ENCODE assay signal across 14 cellular contexts in the genomic region with DNA sequence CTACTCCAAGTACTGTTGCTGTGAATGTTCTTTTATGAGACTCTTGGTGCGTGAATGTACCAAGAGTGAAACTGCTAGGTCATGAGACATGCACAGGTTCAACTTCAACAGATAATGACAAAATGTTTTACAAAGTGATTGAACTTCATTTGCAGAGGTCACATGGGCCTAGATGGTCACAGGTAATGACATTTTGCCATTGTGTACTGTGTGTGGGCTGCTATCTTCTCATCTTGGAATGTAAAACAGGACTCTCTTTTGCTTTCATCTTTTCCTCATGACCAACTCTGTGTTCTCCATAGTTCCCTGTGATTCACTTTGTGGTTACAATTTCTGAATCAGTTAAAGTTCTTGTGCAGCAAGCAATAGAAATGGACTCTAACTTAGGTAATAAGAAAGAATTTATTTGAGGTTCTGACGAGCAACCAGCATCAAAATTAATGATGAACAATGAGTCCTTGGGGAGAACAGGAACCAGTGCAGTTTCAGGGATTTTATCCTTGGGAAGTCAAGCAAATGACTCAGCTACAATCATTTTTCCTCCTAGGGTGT. TPM values are rescaled to one million over a fixed set of nuclear protein-coding genes. Genes with fewer than 3 reads are reported as not detected.
A peak's percentile ranks its signal among the peaks of the same experiment; 100 is the strongest.
DNase-seq lines count a peak whose midpoint lies in the region; ATAC-seq, FAIRE-seq and TF ChIP-seq lines count a peak whose summit lies in the region.
"Had no signal": no experiment of that assay in that cellular context is flagged by ENCODE, and none has a peak within 500 bp of the region (broad histone marks: within the 10 kb centered on the region; RNA-seq: fewer than 3 reads in every experiment).

No MANE protein-coding gene starts in this region.

- WGBS in GM12878 (ENCODE audit: insufficient coverage, insufficient replicate concordance, low lambda C conversion rate, missing lambda C conversion rate): 37% methylated on average over 2 of the region's 2 CpGs
- 55% methylated on average over 2 of the region's 2 CpGs for WGBS in smooth muscle cell (ENCODE audit: low lambda C conversion rate)

- BruUV-seq in GM12878 (replicated peaks; lab: Mats Ljungman, UMichigan): no TSS peak

- H3K4me1 ChIP-seq in GM12878 (ENCODE audit: control insufficient read depth, insufficient read depth, low read length) (peaks cover 7% of the 10 kb centered on the region), smooth muscle cell (ENCODE audit: low read depth) (peaks cover 8% of the 10 kb centered on the region)

- POLR2A ChIA-PET in GM12878 (lab: Charles Lee): no interaction called here

- SMC1A ChIA-PET in GM12878 (lab: Charles Lee; ENCODE audit: uncharacterized antibody, unreplicated experiment): no interaction called here

- TF ChIP-seq RAD21 in GM12878 (IDR thresholded peaks at IDR 0.05; ENCODE audit: insufficient read depth, low read depth, low read length): no peak

- RAD21 ChIA-PET in GM12878 (lab: Charles Lee; ENCODE audit: unreplicated experiment): no interaction called here

- H3K4me2 ChIP-seq in GM12878 (ENCODE audit: control insufficient read depth, insufficient read depth) (peak overlapping the region; percentile 11; the same call in 1 of the 2 replicates), smooth muscle cell (no peak overlapping the region)

- H2AFZ ChIP-seq in GM12878 (ENCODE audit: control insufficient read depth, low read depth, low read length) (peak overlapping the region; percentile 35), smooth muscle cell (ENCODE audit: low read depth) (no peak overlapping the region)

- H3K36me3 ChIP-seq in GM12878 (ENCODE audit: control insufficient read depth in 2 of 2, insufficient read depth in 2 of 2, low read length in 1 of 2) (no peaks in the 10 kb centered on the region), smooth muscle cell (ENCODE audit: low read depth) (no peaks in the 10 kb centered on the region)
- H3K36me3 ChIP-seq: SJCRH30 had no signal

- H3K27me3 ChIP-seq in GM12878 (replicated peaks in 1 of 2; ENCODE audit: control insufficient read depth in 2 of 2, insufficient read depth in 2 of 2, low read length in 1 of 2) (no peaks in the 10 kb centered on the region), smooth muscle cell (ENCODE audit: low read depth) (no peaks in the 10 kb centered on the region)
- H3K27me3 ChIP-seq: SJCRH30 had no signal

- H4K20me1 ChIP-seq in GM12878 (ENCODE audit: control insufficient read depth, insufficient read depth) (no peaks in the 10 kb centered on the region), smooth muscle cell (ENCODE audit: low read depth) (no peaks in the 10 kb centered on the region)

- peak; percentile 78 for FAIRE-seq in GM12878 (lab: Jason Lieb, UNC)

- intact Hi-C loops in GM12878 (cut with micrococcal nuclease; ENCODE audit: unreplicated experiment): loop anchor here (5.0 kb wide), 1 partner anchor 90 kb away; a partner anchor contains a TSS

- no peaks in the 10 kb centered on the region for H3K79me2 ChIP-seq in GM12878 (ENCODE audit: control insufficient read depth, insufficient read depth, low read length)
- H3K79me2 ChIP-seq in smooth muscle cell (ENCODE audit: low read depth): no peaks in the 10 kb centered on the region

- H3K9me3 ChIP-seq in GM12878 (replicated peaks; ENCODE audit: control insufficient read depth, insufficient read depth, low read length) (no peaks in the 10 kb centered on the region), smooth muscle cell (replicated peaks; ENCODE audit: low read depth) (no peaks in the 10 kb centered on the region)
- H3K9me3 ChIP-seq: SJCRH30 had no signal

- CTCF ChIA-PET in GM12878 (lab: Yijun Ruan, JAX): no interaction called here

- peak; percentile 42 for ATAC-seq in HG03460 (IDR thresholded peaks at IDR 0.05; ENCODE audit: unreplicated experiment)
- ATAC-seq in GM12878: peak; percentile 69
- no peak for ATAC-seq in HG03095 (IDR thresholded peaks at IDR 0.05; ENCODE audit: unreplicated experiment)
- ATAC-seq: left ventricle myocardium superior had no signal

- H3K4me3 ChIP-seq in GM12878 (no peak overlapping the region), smooth muscle cell (no peak overlapping the region)
- H3K4me3 ChIP-seq: SJCRH30, skin epidermis had no signal

- DNase-seq in NOMO-1 treated with DMSO at 0.1 percent for 48 hours (lab: John Stamatoyannopoulos, UW; ENCODE audit: unreplicated experiment) (peak; percentile 3), NOMO-1 treated with dmso at 0.1 percent for 144 hours (lab: John Stamatoyannopoulos, UW; ENCODE audit: unreplicated experiment) (no peak), GM12878 (ENCODE audit: low read depth, low spot score) (peak; percentile 20), smooth muscle cell (lab: John Stamatoyannopoulos, UW; ENCODE audit: unreplicated experiment) (no peak), T-helper 2 cell (no peak), T-helper 9 cell (no peak)
- DNase-seq: 8988T; effector CD4-positive, alpha-beta T cell; left ventricle myocardium superior; NCI-H1092; SJCRH30 had no signal

- in situ Hi-C loops in GM12878 (cut with MboI): no loop called here

- no peak; a peak in 1 of 4 replicates for TF ChIP-seq EP300 in GM12878 (IDR thresholded peaks at IDR 0.05; ENCODE audit: borderline replicate concordance in 1 of 2, control insufficient read depth in 1 of 2, low read depth in 2 of 2, low read length in 2 of 2)

- no peak for TF ChIP-seq POLR2A in GM12878 (IDR thresholded peaks at IDR 0.05; ENCODE audit: low read depth, low read length)

- H3K27ac ChIP-seq in GM12878 (ENCODE audit: control insufficient read depth, insufficient read depth): no peak overlapping the region
- H3K27ac ChIP-seq in smooth muscle cell (ENCODE audit: low read depth): peak overlapping the region; percentile 87
- H3K27ac ChIP-seq: SJCRH30 had no signal

- H3F3A ChIP-seq in smooth muscle cell (ENCODE audit: low read depth): no peaks in the 10 kb centered on the region

- H3K9ac ChIP-seq in GM12878 (ENCODE audit: control insufficient read depth, insufficient read depth, low read length) (no peak overlapping the region), smooth muscle cell (ENCODE audit: low read depth) (peak overlapping the region; percentile 49)

- TF ChIP-seq CTCF in GM12878 (IDR thresholded peaks at IDR 0.05 in 2 of 3, conservative IDR thresholded peaks at IDR 0.05 in 1 of 3; ENCODE audit: control insufficient read depth in 2 of 3, extremely low read depth in 1 of 3, insufficient read depth in 1 of 3, low read depth in 3 of 3, low read length in 3 of 3): no peak
- TF ChIP-seq CTCF in smooth muscle cell (IDR thresholded peaks at IDR 0.05; ENCODE audit: borderline replicate concordance, insufficient read depth, poor library complexity, severe bottlenecking): no peak

TF ChIP-seq in GM12878, 131 proteins besides CTCF, POLR2A, EP300 and RAD21 (continues in another document):
- no peak for TF ChIP-seq NFYA (IDR thresholded peaks at IDR 0.05; ENCODE audit: borderline replicate concordance, low read depth, low read length)
- no peak for TF ChIP-seq ZZZ3 (IDR thresholded peaks at IDR 0.05; ENCODE audit: control insufficient read depth, insufficient read length, low read depth)
- peak; percentile 11 to 45; a peak in 1 of 4 replicates for TF ChIP-seq BHLHE40 (IDR thresholded peaks at IDR 0.05; ENCODE audit: borderline replicate concordance in 1 of 2, low read depth in 2 of 2, low read length in 1 of 2)
- TF ChIP-seq EZH2 (IDR thresholded peaks at IDR 0.05; ENCODE audit: borderline replicate concordance, control insufficient read depth, low read depth, low read length): no peak
- no peak for TF ChIP-seq CEBPB (IDR thresholded peaks at IDR 0.05; ENCODE audit: borderline replicate concordance in 1 of 2, low read depth in 2 of 2, low read length in 2 of 2)
- TF ChIP-seq, protein P1, sequence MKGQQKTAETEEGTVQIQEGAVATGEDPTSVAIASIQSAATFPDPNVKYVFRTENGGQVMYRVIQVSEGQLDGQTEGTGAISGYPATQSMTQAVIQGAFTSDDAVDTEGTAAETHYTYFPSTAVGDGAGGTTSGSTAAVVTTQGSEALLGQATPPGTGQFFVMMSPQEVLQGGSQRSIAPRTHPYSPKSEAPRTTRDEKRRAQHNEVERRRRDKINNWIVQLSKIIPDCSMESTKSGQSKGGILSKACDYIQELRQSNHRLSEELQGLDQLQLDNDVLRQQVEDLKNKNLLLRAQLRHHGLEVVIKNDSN (IDR thresholded peaks at IDR 0.05; ENCODE audit: borderline replicate concordance, extremely low read length, insufficient read depth, low read depth, low read length): peak; percentile 44
- peak; percentile 69 for TF ChIP-seq NR2F1 (conservative IDR thresholded peaks at IDR 0.05)
- TF ChIP-seq IKZF1 (conservative IDR thresholded peaks at IDR 0.05): peak; percentile 48; the same call in 1 of the 2 replicates
- no peak for TF ChIP-seq PML (IDR thresholded peaks at IDR 0.05; ENCODE audit: low read length)
- no peak for TF ChIP-seq SMAD5 (IDR thresholded peaks at IDR 0.05; ENCODE audit: low read depth)

RNA-seq across cellular contexts. Expression of a gene that starts 16.2 kb away (rescaled TPM):
- total RNA-seq in GM12878 (2013; cell fraction: nucleolus; rRNA removed): 73.1 and 76.7 TPM in 2 replicates
- total RNA-seq in GM12878 (2014; rRNA removed): 25.4 and 29.3 TPM in 2 replicates
- 46.4 and 47.0 TPM in 2 replicates for total RNA-seq in GM12878 (2014; rRNA removed; fragmentation: Illumina TruSeq; extraction: Trizol)
- 26.5 and 30.3 TPM in 2 replicates for total RNA-seq in GM12878 (2021)
- 12.0 TPM for polyA plus RNA-seq in GM12878 (2011; ENCODE audit: low read depth)
- 27.8 and 43.7 TPM in 2 replicates for polyA plus RNA-seq in GM12878 (2011; rRNA removed)
- 9.5 and 12.0 TPM in 2 replicates for polyA plus RNA-seq in GM12878 (2011; cell fraction: cytosol; rRNA removed)
- 6.3 and 10.2 TPM in 2 replicates for polyA plus RNA-seq in GM12878 (2011; cell fraction: nucleus; rRNA removed)
- 20.5 and 22.8 TPM in 2 replicates for polyA plus RNA-seq in GM12878 (2012)
- polyA plus RNA-seq in GM12878 (2014; fragmentation: Illumina TruSeq; extraction: Trizol): 36.2 and 44.6 TPM in 2 replicates
- polyA plus RNA-seq in GM12878 (2014; fragmentation: Nextera tagmentation; extraction: Ambion mirVana): 10 to 100 TPM; 35.0 to 42.4 TPM
- polyA plus RNA-seq in GM12878 (2014; rRNA removed): 21.6 and 24.8 TPM in 2 replicates
- polyA plus RNA-seq in GM12878 (2016; fragmentation: Nextera tagmentation; extraction: Ambion mirVana): 10 to 100 TPM; 47.0 to 49.7 TPM
- 43.8 and 47.3 TPM in 2 replicates for polyA minus RNA-seq in GM12878 (2011; rRNA and poly(A)+ RNA removed)
- polyA minus RNA-seq in GM12878 (2011; cell fraction: cytosol; rRNA and poly(A)+ RNA removed): 8.0 and 9.4 TPM in 2 replicates
- polyA minus RNA-seq in GM12878 (2011; cell fraction: nucleus; rRNA and poly(A)+ RNA removed): 11.4 and 13.8 TPM in 2 replicates
- 36.5 and 42.4 TPM in 2 replicates for total RNA-seq in smooth muscle cell
- polyA plus RNA-seq in smooth muscle cell: 22.6 and 24.0 TPM in 2 replicates

Comparison
In these comparisons a context has a peak if more than half of its experiments do, and no peak if none do; other contexts are left out.
1. DNase-seq: peak in NOMO-1 treated with DMSO at 0.1 percent for 48 hours (single experiment) and GM12878 (single experiment); none in NOMO-1 treated with dmso at 0.1 percent for 144 hours (single experiment), smooth muscle cell (single experiment), T-helper 2 cell (0 of 5) and T-helper 9 cell (single experiment).